In the genomic region with DNA sequence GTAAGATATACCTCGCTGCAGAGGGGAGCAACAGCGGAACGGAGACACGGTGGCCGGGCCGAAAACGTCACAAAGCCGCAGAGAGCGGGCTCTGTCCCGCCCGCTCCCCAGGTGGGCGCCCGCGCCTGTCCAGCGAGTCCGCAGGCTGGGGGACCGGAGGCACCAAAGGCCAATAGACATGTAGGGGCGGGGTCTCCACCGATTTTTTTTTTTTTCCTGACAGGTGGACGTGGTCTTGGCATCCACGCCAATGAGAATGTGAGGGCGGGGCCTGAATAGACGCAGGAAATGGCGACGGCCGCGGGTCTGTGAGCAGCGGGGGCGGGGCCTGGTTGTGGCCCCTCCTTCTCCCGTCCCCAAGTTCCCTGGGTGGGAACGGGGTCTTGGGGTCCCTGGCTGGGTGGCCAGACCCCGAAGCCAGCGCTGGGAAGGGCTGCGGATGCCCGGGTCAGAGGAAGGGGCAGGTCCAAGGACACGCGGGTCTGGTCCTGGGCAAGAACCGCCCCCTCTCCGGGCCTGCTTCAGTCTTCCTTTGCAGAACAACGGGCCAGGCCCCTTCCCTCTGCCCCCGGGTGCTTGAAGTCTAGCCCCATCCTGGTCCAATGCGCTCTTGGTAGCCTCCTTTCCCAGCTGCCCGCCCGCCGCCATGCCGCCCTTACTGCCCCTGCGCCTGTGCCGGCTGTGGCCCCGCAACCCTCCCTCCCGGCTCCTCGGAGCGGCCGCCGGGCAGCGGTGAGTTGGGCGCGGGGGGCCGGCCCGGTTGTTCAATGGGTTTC, we compare ENCODE assay signal across 1 cellular context.
TF ChIP-seq lines count a peak whose summit lies in the region.

A gene with protein sequence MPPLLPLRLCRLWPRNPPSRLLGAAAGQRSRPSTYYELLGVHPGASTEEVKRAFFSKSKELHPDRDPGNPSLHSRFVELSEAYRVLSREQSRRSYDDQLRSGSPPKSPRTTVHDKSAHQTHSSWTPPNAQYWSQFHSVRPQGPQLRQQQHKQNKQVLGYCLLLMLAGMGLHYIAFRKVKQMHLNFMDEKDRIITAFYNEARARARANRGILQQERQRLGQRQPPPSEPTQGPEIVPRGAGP (plus strand): TSS at position 340 of the 776 bp plus-strand sequence. CDS start 307 bp downstream, at position 647.

TF ChIP-seq in GM12878, 131 proteins besides CTCF, POLR2A, EP300 and RAD21 (continued from another document and continues in another):
- TF ChIP-seq, protein P1, sequence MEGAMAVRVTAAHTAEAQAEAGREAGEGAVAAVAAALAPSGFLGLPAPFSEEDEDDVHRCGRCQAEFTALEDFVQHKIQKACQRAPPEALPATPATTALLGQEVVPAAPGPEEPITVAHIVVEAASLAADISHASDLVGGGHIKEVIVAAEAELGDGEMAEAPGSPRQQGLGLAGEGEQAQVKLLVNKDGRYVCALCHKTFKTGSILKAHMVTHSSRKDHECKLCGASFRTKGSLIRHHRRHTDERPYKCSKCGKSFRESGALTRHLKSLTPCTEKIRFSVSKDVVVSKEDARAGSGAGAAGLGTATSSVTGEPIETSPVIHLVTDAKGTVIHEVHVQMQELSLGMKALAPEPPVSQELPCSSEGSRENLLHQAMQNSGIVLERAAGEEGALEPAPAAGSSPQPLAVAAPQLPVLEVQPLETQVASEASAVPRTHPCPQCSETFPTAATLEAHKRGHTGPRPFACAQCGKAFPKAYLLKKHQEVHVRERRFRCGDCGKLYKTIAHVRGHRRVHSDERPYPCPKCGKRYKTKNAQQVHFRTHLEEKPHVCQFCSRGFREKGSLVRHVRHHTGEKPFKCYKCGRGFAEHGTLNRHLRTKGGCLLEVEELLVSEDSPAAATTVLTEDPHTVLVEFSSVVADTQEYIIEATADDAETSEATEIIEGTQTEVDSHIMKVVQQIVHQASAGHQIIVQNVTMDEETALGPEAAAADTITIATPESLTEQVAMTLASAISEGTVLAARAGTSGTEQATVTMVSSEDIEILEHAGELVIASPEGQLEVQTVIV (IDR thresholded peaks at IDR 0.05; ENCODE audit: borderline replicate concordance, partially characterized antibody): no peak
- TF ChIP-seq NR2F1 (conservative IDR thresholded peaks at IDR 0.05) (peak; percentile 53; the same call in 1 of the 2 replicates), RELA (IDR thresholded peaks at IDR 0.05; ENCODE audit: borderline replicate concordance, partially characterized antibody) (peak; percentile 11), SUPT20H (IDR thresholded peaks at IDR 0.05; ENCODE audit: borderline replicate concordance, control insufficient read depth, low read depth, low read length) (no peak), ESRRA (IDR thresholded peaks at IDR 0.05; ENCODE audit: low read length) (no peak), SRF (IDR thresholded peaks at IDR 0.05; ENCODE audit: low read depth in 2 of 2, low read length in 2 of 2) (no peak), ZZZ3 (IDR thresholded peaks at IDR 0.05; ENCODE audit: control insufficient read depth, insufficient read length, low read depth) (no peak), DPF2 (IDR thresholded peaks at IDR 0.05) (0 out of 2 replicates have a peak, but pooled peaks have one; percentile 49), MTA3 (IDR thresholded peaks at IDR 0.05; ENCODE audit: borderline replicate concordance, low read length) (no peak), ZNF217 (IDR thresholded peaks at IDR 0.05) (no peak), EGR1 (IDR thresholded peaks at IDR 0.05; ENCODE audit: borderline replicate concordance in 1 of 2, low read depth in 2 of 2, low read length in 2 of 2) (peak in 1 of 2 experiments; percentile 31; a peak in 1 of 3 replicates), WRNIP1 (IDR thresholded peaks at IDR 0.05; ENCODE audit: borderline replicate concordance, low read depth, low read length) (no peak), NR2C2 (IDR thresholded peaks at IDR 0.05; ENCODE audit: borderline replicate concordance, control insufficient read depth, insufficient read length, low read depth) (no peak), HDAC6 (IDR thresholded peaks at IDR 0.05; ENCODE audit: unreplicated experiment) (no peak), HDAC2 (IDR thresholded peaks at IDR 0.05) (no peak), TBL1XR1 (IDR thresholded peaks at IDR 0.05; ENCODE audit: low read depth, low read length) (no peak), CREB1 (IDR thresholded peaks at IDR 0.05; ENCODE audit: low read depth) (no peak; the same call in none of the 2 replicates), MYB (IDR thresholded peaks at IDR 0.05; ENCODE audit: borderline replicate concordance, low read depth, low read length) (no peak), MEF2B (IDR thresholded peaks at IDR 0.05; ENCODE audit: partially characterized antibody, poor library complexity, severe bottlenecking) (no peak), ZNF207 (IDR thresholded peaks at IDR 0.05; ENCODE audit: borderline replicate concordance) (peak; percentile 50; the same call in 1 of the 2 replicates), YY1 (IDR thresholded peaks at IDR 0.05; ENCODE audit: low read depth, low read length) (peak; percentile 84), EED (IDR thresholded peaks at IDR 0.05; ENCODE audit: low read depth) (no peak), CBFB (IDR thresholded peaks at IDR 0.05; ENCODE audit: low read depth) (no peak), POLR2AphosphoS2 (IDR thresholded peaks at IDR 0.05; ENCODE audit: low read depth, low read length) (peak; percentile 71), NR2C1 (IDR thresholded peaks at IDR 0.05) (no peak), SP1 (IDR thresholded peaks at IDR 0.05; ENCODE audit: low read depth, low read length) (no peak)
- TF ChIP-seq, protein P2, sequence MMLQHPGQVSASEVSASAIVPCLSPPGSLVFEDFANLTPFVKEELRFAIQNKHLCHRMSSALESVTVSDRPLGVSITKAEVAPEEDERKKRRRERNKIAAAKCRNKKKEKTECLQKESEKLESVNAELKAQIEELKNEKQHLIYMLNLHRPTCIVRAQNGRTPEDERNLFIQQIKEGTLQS (IDR thresholded peaks at IDR 0.05; ENCODE audit: borderline replicate concordance, extremely low read depth, low read depth, low read length): no peak
- TF ChIP-seq, protein P3, sequence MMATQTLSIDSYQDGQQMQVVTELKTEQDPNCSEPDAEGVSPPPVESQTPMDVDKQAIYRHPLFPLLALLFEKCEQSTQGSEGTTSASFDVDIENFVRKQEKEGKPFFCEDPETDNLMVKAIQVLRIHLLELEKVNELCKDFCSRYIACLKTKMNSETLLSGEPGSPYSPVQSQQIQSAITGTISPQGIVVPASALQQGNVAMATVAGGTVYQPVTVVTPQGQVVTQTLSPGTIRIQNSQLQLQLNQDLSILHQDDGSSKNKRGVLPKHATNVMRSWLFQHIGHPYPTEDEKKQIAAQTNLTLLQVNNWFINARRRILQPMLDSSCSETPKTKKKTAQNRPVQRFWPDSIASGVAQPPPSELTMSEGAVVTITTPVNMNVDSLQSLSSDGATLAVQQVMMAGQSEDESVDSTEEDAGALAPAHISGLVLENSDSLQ (IDR thresholded peaks at IDR 0.05): peak; percentile 84
- TF ChIP-seq, protein P4, sequence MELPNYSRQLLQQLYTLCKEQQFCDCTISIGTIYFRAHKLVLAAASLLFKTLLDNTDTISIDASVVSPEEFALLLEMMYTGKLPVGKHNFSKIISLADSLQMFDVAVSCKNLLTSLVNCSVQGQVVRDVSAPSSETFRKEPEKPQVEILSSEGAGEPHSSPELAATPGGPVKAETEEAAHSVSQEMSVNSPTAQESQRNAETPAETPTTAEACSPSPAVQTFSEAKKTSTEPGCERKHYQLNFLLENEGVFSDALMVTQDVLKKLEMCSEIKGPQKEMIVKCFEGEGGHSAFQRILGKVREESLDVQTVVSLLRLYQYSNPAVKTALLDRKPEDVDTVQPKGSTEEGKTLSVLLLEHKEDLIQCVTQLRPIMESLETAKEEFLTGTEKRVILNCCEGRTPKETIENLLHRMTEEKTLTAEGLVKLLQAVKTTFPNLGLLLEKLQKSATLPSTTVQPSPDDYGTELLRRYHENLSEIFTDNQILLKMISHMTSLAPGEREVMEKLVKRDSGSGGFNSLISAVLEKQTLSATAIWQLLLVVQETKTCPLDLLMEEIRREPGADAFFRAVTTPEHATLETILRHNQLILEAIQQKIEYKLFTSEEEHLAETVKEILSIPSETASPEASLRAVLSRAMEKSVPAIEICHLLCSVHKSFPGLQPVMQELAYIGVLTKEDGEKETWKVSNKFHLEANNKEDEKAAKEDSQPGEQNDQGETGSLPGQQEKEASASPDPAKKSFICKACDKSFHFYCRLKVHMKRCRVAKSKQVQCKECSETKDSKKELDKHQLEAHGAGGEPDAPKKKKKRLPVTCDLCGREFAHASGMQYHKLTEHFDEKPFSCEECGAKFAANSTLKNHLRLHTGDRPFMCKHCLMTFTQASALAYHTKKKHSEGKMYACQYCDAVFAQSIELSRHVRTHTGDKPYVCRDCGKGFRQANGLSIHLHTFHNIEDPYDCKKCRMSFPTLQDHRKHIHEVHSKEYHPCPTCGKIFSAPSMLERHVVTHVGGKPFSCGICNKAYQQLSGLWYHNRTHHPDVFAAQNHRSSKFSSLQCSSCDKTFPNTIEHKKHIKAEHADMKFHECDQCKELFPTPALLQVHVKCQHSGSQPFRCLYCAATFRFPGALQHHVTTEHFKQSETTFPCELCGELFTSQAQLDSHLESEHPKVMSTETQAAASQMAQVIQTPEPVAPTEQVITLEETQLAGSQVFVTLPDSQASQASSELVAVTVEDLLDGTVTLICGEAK (IDR thresholded peaks at IDR 0.05; ENCODE audit: borderline replicate concordance): no peak
- TF ChIP-seq, protein P5, sequence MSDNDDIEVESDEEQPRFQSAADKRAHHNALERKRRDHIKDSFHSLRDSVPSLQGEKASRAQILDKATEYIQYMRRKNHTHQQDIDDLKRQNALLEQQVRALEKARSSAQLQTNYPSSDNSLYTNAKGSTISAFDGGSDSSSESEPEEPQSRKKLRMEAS (IDR thresholded peaks at IDR 0.05; ENCODE audit: low read depth, low read length): no peak; the same call in none of the 2 replicates
- TF ChIP-seq, protein P6, sequence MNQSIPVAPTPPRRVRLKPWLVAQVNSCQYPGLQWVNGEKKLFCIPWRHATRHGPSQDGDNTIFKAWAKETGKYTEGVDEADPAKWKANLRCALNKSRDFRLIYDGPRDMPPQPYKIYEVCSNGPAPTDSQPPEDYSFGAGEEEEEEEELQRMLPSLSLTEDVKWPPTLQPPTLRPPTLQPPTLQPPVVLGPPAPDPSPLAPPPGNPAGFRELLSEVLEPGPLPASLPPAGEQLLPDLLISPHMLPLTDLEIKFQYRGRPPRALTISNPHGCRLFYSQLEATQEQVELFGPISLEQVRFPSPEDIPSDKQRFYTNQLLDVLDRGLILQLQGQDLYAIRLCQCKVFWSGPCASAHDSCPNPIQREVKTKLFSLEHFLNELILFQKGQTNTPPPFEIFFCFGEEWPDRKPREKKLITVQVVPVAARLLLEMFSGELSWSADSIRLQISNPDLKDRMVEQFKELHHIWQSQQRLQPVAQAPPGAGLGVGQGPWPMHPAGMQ (IDR thresholded peaks at IDR 0.05; ENCODE audit: borderline replicate concordance): no peak
- TF ChIP-seq, protein P7, sequence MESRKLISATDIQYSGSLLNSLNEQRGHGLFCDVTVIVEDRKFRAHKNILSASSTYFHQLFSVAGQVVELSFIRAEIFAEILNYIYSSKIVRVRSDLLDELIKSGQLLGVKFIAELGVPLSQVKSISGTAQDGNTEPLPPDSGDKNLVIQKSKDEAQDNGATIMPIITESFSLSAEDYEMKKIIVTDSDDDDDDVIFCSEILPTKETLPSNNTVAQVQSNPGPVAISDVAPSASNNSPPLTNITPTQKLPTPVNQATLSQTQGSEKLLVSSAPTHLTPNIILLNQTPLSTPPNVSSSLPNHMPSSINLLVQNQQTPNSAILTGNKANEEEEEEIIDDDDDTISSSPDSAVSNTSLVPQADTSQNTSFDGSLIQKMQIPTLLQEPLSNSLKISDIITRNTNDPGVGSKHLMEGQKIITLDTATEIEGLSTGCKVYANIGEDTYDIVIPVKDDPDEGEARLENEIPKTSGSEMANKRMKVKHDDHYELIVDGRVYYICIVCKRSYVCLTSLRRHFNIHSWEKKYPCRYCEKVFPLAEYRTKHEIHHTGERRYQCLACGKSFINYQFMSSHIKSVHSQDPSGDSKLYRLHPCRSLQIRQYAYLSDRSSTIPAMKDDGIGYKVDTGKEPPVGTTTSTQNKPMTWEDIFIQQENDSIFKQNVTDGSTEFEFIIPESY (IDR thresholded peaks at IDR 0.05): no peak
- TF ChIP-seq, protein P8, sequence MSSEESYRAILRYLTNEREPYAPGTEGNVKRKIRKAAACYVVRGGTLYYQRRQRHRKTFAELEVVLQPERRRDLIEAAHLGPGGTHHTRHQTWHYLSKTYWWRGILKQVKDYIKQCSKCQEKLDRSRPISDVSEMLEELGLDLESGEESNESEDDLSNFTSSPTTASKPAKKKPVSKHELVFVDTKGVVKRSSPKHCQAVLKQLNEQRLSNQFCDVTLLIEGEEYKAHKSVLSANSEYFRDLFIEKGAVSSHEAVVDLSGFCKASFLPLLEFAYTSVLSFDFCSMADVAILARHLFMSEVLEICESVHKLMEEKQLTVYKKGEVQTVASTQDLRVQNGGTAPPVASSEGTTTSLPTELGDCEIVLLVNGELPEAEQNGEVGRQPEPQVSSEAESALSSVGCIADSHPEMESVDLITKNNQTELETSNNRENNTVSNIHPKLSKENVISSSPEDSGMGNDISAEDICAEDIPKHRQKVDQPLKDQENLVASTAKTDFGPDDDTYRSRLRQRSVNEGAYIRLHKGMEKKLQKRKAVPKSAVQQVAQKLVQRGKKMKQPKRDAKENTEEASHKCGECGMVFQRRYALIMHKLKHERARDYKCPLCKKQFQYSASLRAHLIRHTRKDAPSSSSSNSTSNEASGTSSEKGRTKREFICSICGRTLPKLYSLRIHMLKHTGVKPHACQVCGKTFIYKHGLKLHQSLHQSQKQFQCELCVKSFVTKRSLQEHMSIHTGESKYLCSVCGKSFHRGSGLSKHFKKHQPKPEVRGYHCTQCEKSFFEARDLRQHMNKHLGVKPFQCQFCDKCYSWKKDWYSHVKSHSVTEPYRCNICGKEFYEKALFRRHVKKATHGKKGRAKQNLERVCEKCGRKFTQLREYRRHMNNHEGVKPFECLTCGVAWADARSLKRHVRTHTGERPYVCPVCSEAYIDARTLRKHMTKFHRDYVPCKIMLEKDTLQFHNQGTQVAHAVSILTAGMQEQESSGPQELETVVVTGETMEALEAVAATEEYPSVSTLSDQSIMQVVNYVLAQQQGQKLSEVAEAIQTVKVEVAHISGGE (CRISPR knock-in tag; IDR thresholded peaks at IDR 0.05): no peak
- TF ChIP-seq, protein P9, sequence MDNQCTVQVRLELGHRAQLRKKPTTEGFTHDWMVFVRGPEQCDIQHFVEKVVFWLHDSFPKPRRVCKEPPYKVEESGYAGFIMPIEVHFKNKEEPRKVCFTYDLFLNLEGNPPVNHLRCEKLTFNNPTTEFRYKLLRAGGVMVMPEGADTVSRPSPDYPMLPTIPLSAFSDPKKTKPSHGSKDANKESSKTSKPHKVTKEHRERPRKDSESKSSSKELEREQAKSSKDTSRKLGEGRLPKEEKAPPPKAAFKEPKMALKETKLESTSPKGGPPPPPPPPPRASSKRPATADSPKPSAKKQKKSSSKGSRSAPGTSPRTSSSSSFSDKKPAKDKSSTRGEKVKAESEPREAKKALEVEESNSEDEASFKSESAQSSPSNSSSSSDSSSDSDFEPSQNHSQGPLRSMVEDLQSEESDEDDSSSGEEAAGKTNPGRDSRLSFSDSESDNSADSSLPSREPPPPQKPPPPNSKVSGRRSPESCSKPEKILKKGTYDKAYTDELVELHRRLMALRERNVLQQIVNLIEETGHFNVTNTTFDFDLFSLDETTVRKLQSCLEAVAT (IDR thresholded peaks at IDR 0.05): no peak
- TF ChIP-seq, protein P10, sequence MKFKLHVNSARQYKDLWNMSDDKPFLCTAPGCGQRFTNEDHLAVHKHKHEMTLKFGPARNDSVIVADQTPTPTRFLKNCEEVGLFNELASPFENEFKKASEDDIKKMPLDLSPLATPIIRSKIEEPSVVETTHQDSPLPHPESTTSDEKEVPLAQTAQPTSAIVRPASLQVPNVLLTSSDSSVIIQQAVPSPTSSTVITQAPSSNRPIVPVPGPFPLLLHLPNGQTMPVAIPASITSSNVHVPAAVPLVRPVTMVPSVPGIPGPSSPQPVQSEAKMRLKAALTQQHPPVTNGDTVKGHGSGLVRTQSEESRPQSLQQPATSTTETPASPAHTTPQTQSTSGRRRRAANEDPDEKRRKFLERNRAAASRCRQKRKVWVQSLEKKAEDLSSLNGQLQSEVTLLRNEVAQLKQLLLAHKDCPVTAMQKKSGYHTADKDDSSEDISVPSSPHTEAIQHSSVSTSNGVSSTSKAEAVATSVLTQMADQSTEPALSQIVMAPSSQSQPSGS (IDR thresholded peaks at IDR 0.05; ENCODE audit: low read length): no peak
